In the genomic region with DNA sequence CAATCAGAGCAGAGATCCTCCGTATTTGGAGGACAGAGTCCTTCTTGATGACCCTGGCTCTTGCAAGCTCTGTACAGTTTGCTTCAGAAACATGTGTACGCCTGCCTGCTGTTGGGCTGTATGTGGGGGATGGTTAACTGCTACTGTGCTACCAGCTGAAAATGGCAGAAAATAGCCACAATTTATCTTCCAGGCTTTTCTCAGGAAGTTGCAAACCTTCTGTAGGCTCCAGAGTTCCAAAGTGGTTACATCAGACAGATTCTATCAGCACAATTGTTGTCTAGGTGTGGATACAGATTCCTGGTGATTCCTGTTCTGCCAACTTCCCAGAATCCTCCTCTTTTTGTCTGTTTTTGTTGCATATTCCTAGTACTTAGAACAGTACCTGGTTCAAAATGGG, we compare ENCODE assay signal across 1 cellular context.
TF ChIP-seq lines count a peak whose summit lies in the region.

No MANE protein-coding gene starts in this region.

TF ChIP-seq in K562, 482 proteins besides CTCF, POLR2A, EP300 and RAD21:
- no peak for TF ChIP-seq ADNP (tag; IDR thresholded peaks at IDR 0.05)
- TF ChIP-seq CBFA2T2 (conservative IDR thresholded peaks at IDR 0.05), result no peak
- no peak for TF ChIP-seq SAFB2 (IDR thresholded peaks at IDR 0.05; ENCODE audit: borderline replicate concordance, low read depth, low read length, severe bottlenecking)
- no peak for TF ChIP-seq COPS2 (conservative IDR thresholded peaks at IDR 0.05)
- TF ChIP-seq EHMT2 (IDR thresholded peaks at IDR 0.05), result no peak
- no peak for TF ChIP-seq EP400 (IDR thresholded peaks at IDR 0.05)
- no peak for TF ChIP-seq MECOM (CRISPR knock-in tag; IDR thresholded peaks at IDR 0.05)
- no peak for TF ChIP-seq MAZ (CRISPR knock-in tag; conservative IDR thresholded peaks at IDR 0.05 in 1 of 2, IDR thresholded peaks at IDR 0.05 in 1 of 2)
- TF ChIP-seq ZNF785 (CRISPR knock-in tag; IDR thresholded peaks at IDR 0.05), result no peak
- TF ChIP-seq KLF13 (tag; IDR thresholded peaks at IDR 0.05; ENCODE audit: borderline replicate concordance, low read depth), result no peak
- TF ChIP-seq, protein P1, sequence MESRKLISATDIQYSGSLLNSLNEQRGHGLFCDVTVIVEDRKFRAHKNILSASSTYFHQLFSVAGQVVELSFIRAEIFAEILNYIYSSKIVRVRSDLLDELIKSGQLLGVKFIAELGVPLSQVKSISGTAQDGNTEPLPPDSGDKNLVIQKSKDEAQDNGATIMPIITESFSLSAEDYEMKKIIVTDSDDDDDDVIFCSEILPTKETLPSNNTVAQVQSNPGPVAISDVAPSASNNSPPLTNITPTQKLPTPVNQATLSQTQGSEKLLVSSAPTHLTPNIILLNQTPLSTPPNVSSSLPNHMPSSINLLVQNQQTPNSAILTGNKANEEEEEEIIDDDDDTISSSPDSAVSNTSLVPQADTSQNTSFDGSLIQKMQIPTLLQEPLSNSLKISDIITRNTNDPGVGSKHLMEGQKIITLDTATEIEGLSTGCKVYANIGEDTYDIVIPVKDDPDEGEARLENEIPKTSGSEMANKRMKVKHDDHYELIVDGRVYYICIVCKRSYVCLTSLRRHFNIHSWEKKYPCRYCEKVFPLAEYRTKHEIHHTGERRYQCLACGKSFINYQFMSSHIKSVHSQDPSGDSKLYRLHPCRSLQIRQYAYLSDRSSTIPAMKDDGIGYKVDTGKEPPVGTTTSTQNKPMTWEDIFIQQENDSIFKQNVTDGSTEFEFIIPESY (CRISPR knock-in tag; IDR thresholded peaks at IDR 0.05), result no peak
- TF ChIP-seq NFIC (IDR thresholded peaks at IDR 0.05), result no peak
- TF ChIP-seq, protein P2, sequence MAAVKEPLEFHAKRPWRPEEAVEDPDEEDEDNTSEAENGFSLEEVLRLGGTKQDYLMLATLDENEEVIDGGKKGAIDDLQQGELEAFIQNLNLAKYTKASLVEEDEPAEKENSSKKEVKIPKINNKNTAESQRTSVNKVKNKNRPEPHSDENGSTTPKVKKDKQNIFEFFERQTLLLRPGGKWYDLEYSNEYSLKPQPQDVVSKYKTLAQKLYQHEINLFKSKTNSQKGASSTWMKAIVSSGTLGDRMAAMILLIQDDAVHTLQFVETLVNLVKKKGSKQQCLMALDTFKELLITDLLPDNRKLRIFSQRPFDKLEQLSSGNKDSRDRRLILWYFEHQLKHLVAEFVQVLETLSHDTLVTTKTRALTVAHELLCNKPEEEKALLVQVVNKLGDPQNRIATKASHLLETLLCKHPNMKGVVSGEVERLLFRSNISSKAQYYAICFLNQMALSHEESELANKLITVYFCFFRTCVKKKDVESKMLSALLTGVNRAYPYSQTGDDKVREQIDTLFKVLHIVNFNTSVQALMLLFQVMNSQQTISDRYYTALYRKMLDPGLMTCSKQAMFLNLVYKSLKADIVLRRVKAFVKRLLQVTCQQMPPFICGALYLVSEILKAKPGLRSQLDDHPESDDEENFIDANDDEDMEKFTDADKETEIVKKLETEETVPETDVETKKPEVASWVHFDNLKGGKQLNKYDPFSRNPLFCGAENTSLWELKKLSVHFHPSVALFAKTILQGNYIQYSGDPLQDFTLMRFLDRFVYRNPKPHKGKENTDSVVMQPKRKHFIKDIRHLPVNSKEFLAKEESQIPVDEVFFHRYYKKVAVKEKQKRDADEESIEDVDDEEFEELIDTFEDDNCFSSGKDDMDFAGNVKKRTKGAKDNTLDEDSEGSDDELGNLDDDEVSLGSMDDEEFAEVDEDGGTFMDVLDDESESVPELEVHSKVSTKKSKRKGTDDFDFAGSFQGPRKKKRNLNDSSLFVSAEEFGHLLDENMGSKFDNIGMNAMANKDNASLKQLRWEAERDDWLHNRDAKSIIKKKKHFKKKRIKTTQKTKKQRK (IDR thresholded peaks at IDR 0.05; ENCODE audit: borderline replicate concordance, low read depth, low read length), result no peak
- TF ChIP-seq CEBPG (CRISPR knock-in tag; IDR thresholded peaks at IDR 0.05), result no peak
- 0 out of 4 replicates have a peak, but pooled peaks of 1 of the 2 experiments have one; percentile 22 for TF ChIP-seq CEBPG (tag; conservative IDR thresholded peaks at IDR 0.05 in 1 of 2, IDR thresholded peaks at IDR 0.05 in 1 of 2)
- no peak for TF ChIP-seq BACH1 (tag; IDR thresholded peaks at IDR 0.05)
- 0 out of 2 replicates have a peak, but pooled peaks have one; percentile 16 for TF ChIP-seq CXXC5 (CRISPR knock-in tag; IDR thresholded peaks at IDR 0.05)
